23 cellular contexts compared by ENCODE assay signal in genomic region chr2:223324402-223324801, GRCh38.
DNase-seq lines count a peak whose midpoint lies in the region; ATAC-seq lines count a peak whose summit lies in the region.
"Had no signal": no experiment of that assay in that cellular context is flagged by ENCODE, and none has a peak within 500 bp of the region (broad histone marks: within the 10 kb centered on the region; RNA-seq: fewer than 3 reads in every experiment).

No MANE protein-coding gene starts in this region.

- H3K4me3 ChIP-seq in right cardiac atrium (ENCODE audit: low read length) (no peak overlapping the region), SK-N-MC (peak overlapping the region; percentile 75), neuronal stem cell (ENCODE audit: low read length in 2 of 2) (no peak overlapping the region)

- H3K27me3 ChIP-seq in right cardiac atrium (ENCODE audit: control insufficient read depth, insufficient read depth), result no peaks in the 10 kb centered on the region
- no peaks in the 10 kb centered on the region for H3K27me3 ChIP-seq in neuronal stem cell (ENCODE audit: control insufficient read depth in 3 of 3, insufficient read depth in 3 of 3, low read depth in 1 of 3, low read length in 3 of 3)

- no peaks in the 10 kb centered on the region for H3K79me1 ChIP-seq in neuronal stem cell (ENCODE audit: low read depth, low read length)

- H2BK5ac ChIP-seq in neuronal stem cell (ENCODE audit: low read length), result no peak overlapping the region

- H3K4me1 ChIP-seq in right cardiac atrium (ENCODE audit: control insufficient read depth, insufficient read depth, low read length) (no peaks in the 10 kb centered on the region), neuronal stem cell (ENCODE audit: control insufficient read depth in 2 of 2, insufficient read depth in 1 of 2, low read depth in 1 of 2, low read length in 2 of 2) (no peaks in the 10 kb centered on the region)

- no peak overlapping the region for H4K8ac ChIP-seq in neuronal stem cell (ENCODE audit: low read depth, low read length)

- H3K23ac ChIP-seq in neuronal stem cell (ENCODE audit: low read depth, low read length, poor library complexity), result no peak overlapping the region

- no peak overlapping the region for H4K91ac ChIP-seq in neuronal stem cell (ENCODE audit: low read depth, low read length, poor library complexity)

- H3K4ac ChIP-seq in neuronal stem cell (ENCODE audit: low read length), result no peak overlapping the region

- H3K9ac ChIP-seq in SK-N-MC (ENCODE audit: insufficient read length) (peak overlapping the region; percentile 68), neuronal stem cell (ENCODE audit: low read depth, low read length, poor library complexity) (no peak overlapping the region)

- no peak overlapping the region for H2BK15ac ChIP-seq in neuronal stem cell (ENCODE audit: low read length)

- ATAC-seq in right cardiac atrium, result peak; percentile 44 to 61
- no peak for ATAC-seq in Right ventricle myocardium inferior
- ATAC-seq in HG02938 (IDR thresholded peaks at IDR 0.05; ENCODE audit: unreplicated experiment), result no peak
- no peak for ATAC-seq in GM18870 (IDR thresholded peaks at IDR 0.05; ENCODE audit: unreplicated experiment)
- ATAC-seq: HepG2 had no signal

- H3K36me3 ChIP-seq in SK-N-MC (ENCODE audit: insufficient read depth, low read length), result no peaks in the 10 kb centered on the region
- no peaks in the 10 kb centered on the region for H3K36me3 ChIP-seq in neuronal stem cell (replicated peaks in 1 of 2; ENCODE audit: control insufficient read depth in 2 of 2, insufficient read depth in 2 of 2, low read length in 2 of 2)

- H3K27ac ChIP-seq in right cardiac atrium (ENCODE audit: low read length) (no peak overlapping the region), SK-N-MC (peak overlapping the region; percentile 99), neuronal stem cell (replicated peaks; ENCODE audit: low read length) (no peak overlapping the region)
- H3K27ac ChIP-seq: C4-2B had no signal

- H3K14ac ChIP-seq in neuronal stem cell (ENCODE audit: low read length), result no peak overlapping the region

- H2AFZ ChIP-seq in neuronal stem cell (ENCODE audit: low read length), result peak overlapping the region; percentile 24

- DNase-seq in right cardiac atrium, result no peak
- no peak for DNase-seq in Right ventricle myocardium inferior (ENCODE audit: missing footprints)
- peak; percentile 88 for DNase-seq in SK-N-MC (ENCODE audit: low read depth, low spot score)
- DNase-seq in neuronal stem cell (ENCODE audit: low spot score), result no peak
- no peak for DNase-seq in NCI-H2081 (lab: John Stamatoyannopoulos, UW)
- no peak for DNase-seq in NCI-H69 (lab: John Stamatoyannopoulos, UW)
- DNase-seq: CD8-positive, alpha-beta memory T cell; DMS 273 treated with DMSO at 0.1 percent for 48 hours; DMS79; GF-D8; H7; Karpas-422; NCI-H1092 treated with DMSO at 0.1 percent for 48 hours; NCI-H1436; NCI-H187; NCI-H446; NCI-H526; Right ventricle myocardium superior; T-helper 1 cell had no signal

- no peak overlapping the region for H2AK5ac ChIP-seq in neuronal stem cell (ENCODE audit: low read depth, low read length)

- intact Hi-C loops in right cardiac atrium (cut with DNase I), result no loop called here
- intact Hi-C loops in Right ventricle myocardium inferior (cut with DNase I), result no loop called here

- no peak overlapping the region for H2BK120ac ChIP-seq in neuronal stem cell (ENCODE audit: low read depth, low read length)

- H3K9me3 ChIP-seq in right cardiac atrium (ENCODE audit: control insufficient read depth, low read length) (no peaks in the 10 kb centered on the region), SK-N-MC (ENCODE audit: low read depth, low read length) (no peaks in the 10 kb centered on the region), neuronal stem cell (replicated peaks in 1 of 2; ENCODE audit: control insufficient read depth in 2 of 2, insufficient read depth in 1 of 2, low read depth in 1 of 2, low read length in 2 of 2) (no peaks in the 10 kb centered on the region)

- WGBS in right cardiac atrium, result 19% methylated on average over 5 of the region's 5 CpGs
- WGBS in neuronal stem cell (ENCODE audit: extremely low coverage in 2 of 2, insufficient read length in 2 of 2, insufficient replicate concordance in 1 of 2), 2 donors, result no CpG with 5 or more reads among the region's 5 CpGs

- H3K18ac ChIP-seq in neuronal stem cell (ENCODE audit: low read length), result no peak overlapping the region

- H3K4me2 ChIP-seq in neuronal stem cell (ENCODE audit: insufficient read depth, low read length, poor library complexity, severe bottlenecking), result no peak overlapping the region

- H2BK12ac ChIP-seq in neuronal stem cell (ENCODE audit: low read length), result no peak overlapping the region

Comparison
In these comparisons a context has a peak if more than half of its experiments do, and no peak if none do; other contexts are left out.
1. ATAC-seq: peak in right cardiac atrium (2 of 2); none in Right ventricle myocardium inferior (single experiment), HG02938 (single experiment) and GM18870 (single experiment).